8 cellular contexts compared by ENCODE assay signal in the genomic region with DNA sequence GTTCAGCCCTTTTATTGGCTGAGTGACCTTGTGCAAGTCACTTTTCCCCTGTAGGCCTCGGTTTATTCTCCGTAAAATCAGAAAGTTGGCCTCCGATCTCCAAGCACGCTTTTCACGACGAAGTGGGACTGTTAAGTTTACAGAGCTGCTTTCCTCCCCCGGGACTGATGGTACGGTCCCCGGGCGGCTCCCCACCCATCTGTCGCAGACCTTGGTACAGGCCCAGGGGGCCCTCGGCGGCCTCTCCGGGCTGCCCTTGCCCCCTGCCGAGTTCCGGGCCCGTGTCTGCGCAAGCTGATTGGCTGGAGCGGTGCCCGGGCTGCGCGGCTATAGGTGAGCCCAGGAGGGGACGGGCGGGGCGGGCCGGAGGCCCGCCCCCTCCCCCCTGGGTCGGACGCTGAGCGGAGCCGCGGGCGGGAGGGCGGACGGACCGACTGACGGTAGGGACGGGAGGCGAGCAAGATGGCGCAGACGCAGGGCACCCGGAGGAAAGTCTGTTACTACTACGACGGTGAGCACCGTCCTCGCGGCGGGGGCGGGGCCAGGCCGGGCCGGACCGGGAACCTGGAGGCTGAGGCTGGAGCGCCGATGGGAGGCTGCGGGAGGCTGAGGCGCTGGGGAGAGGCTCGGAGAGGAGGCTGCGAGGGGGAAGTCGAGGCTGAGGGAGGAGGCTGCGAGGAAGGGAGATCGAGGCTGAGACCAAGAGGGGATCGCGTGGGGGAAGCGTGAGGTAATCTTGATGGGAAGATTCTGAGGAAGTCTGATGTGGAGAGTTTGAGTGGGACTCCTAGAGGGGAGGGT. TPM values are rescaled to one million over a fixed set of nuclear protein-coding genes. Genes with fewer than 3 reads are reported as not detected.
DNase-seq lines count a peak whose midpoint lies in the region; ATAC-seq lines count a peak whose summit lies in the region.

HDAC1 (plus strand) TSS at position 376 of the 801 bp plus-strand sequence; CDS start at position 463, 87 bp downstream.

- ATAC-seq in GM19351 (IDR thresholded peaks at IDR 0.05; ENCODE audit: unreplicated experiment) (peak; percentile 98), HG03520 (IDR thresholded peaks at IDR 0.05; ENCODE audit: unreplicated experiment) (peak; percentile 94)

- H3K27me3 Mint-ChIP-seq in activated CD4-positive, alpha-beta T cell treated with anti-CD3 and anti-CD28 coated beads, Interleukin-2, amount 10 ng/mL, durations not matched to agents 7 days and 5 days, result no peaks in the 10 kb centered on the region

- H3K36me3 Mint-ChIP-seq in activated CD4-positive, alpha-beta T cell treated with anti-CD3 and anti-CD28 coated beads, Interleukin-2, amount 10 ng/mL, durations not matched to agents 7 days and 5 days (ENCODE audit: low read depth), result peaks cover 38% of the 10 kb centered on the region

- H3K4me3 Mint-ChIP-seq in activated CD4-positive, alpha-beta T cell treated with anti-CD3 and anti-CD28 coated beads, Interleukin-2, amount 10 ng/mL, durations not matched to agents 7 days and 5 days, result peak within 1 kb of the TSS; percentile 100

- CTCF ChIA-PET in activated CD4-positive, alpha-beta T cell treated with anti-CD3 and anti-CD28 coated beads, Interleukin-2, amount 10 ng/mL, durations not matched to agents 7 days and 5 days (lab: Charles Lee), result interaction anchor here (0.7 to 1.9 kb wide), 13 partner anchors 9 to 191 kb away, joined by 3 to 7 read pairs (median 4); no protein-coding TSS in a partner anchor

- DNase-seq in C1 segment of cervical spinal cord (lab: John Stamatoyannopoulos, UW) (peak in 13 of 14 donors; percentile 11 to 93 (median 80)), NCI-H69 (lab: John Stamatoyannopoulos, UW) (peak; percentile 93), cortex of kidney (lab: John Stamatoyannopoulos, UW) (peak; percentile 80), left kidney (ENCODE audit: low read depth, low spot score) (peak; percentile 98)
- peak; percentile 97 for DNase-seq in activated CD4-positive, alpha-beta T cell treated with anti-CD3 and anti-CD28 coated beads, Interleukin-2, amount 10 ng/mL, durations not matched to agents 7 days and 5 days
- peak; percentile 99 for DNase-seq in stimulated activated CD4-positive, alpha-beta T cell treated with anti-CD3 and anti-CD28 coated beads, Interleukin-1b, Interleukin-23, amount 100 ng/mL, for 48 hours

- H3K9me3 Mint-ChIP-seq in activated CD4-positive, alpha-beta T cell treated with anti-CD3 and anti-CD28 coated beads, Interleukin-2, amount 10 ng/mL, durations not matched to agents 7 days and 5 days, result no peaks in the 10 kb centered on the region

- POLR2A ChIA-PET in activated CD4-positive, alpha-beta T cell treated with anti-CD3 and anti-CD28 coated beads, Interleukin-2, amount 10 ng/mL, durations not matched to agents 7 days and 5 days (lab: Charles Lee), result interaction anchor here (0.6 to 1.2 kb wide), 5 partner anchors 18 to 146 kb away, joined by 3 read pairs; no protein-coding TSS in a partner anchor

- peak within 1 kb of the TSS; percentile 97 for H3K27ac Mint-ChIP-seq in activated CD4-positive, alpha-beta T cell treated with anti-CD3 and anti-CD28 coated beads, Interleukin-2, amount 10 ng/mL, durations not matched to agents 7 days and 5 days

- H3K4me1 Mint-ChIP-seq in activated CD4-positive, alpha-beta T cell treated with anti-CD3 and anti-CD28 coated beads, Interleukin-2, amount 10 ng/mL, durations not matched to agents 7 days and 5 days, result peaks cover 59% of the 10 kb centered on the region

RNA-seq across cellular contexts. Expression of gene HDAC1, which starts in this region (rescaled TPM):
- total RNA-seq in activated CD4-positive, alpha-beta T cell treated with anti-CD3 and anti-CD28 coated beads, Interleukin-2, amount 10 ng/mL, durations not matched to agents 7 days and 5 days, result 100 to 1,000 TPM; 226 to 230 TPM

Comparison
In these comparisons a context has a peak if more than half of its experiments do, and no peak if none do; other contexts are left out.
1. Peak in every context shown above with its lines: DNase-seq and ATAC-seq.